ENCODE assay signal across 34 cellular contexts in genomic region chr4:58360354-58361133, GRCh38.
"Had no signal": no experiment of that assay in that cellular context is flagged by ENCODE, and none has a peak within 500 bp of the region (broad histone marks: within the 10 kb centered on the region; RNA-seq: fewer than 3 reads in every experiment).

No MANE protein-coding gene starts in this region.

- H3K27ac Mint-ChIP-seq: activated B cell treated with CpG ODN at 0.5 μM for 24 hours; activated CD4-positive, alpha-beta memory T cell treated with anti-CD3 and anti-CD28 coated beads for 36 hours; activated CD4-positive, alpha-beta T cell treated with anti-CD3 and anti-CD28 coated beads, Interleukin-2, amount 10 ng/mL, durations not matched to agents 24 days and 14 days; activated CD8-positive, alpha-beta T cell treated with anti-CD3 and anti-CD28 coated beads for 36 hours; activated naive CD4-positive, alpha-beta T cell treated with anti-CD3 and anti-CD28 coated beads for 36 hours; activated naive CD4-positive, alpha-beta T cell treated with anti-CD3 and anti-CD28 coated beads, Interleukin-2, amount 50 U/mL, for 72 hours; activated naive CD8-positive, alpha-beta T cell treated with anti-CD3 and anti-CD28 coated beads for 36 hours; activated T-cell treated with anti-CD3 and anti-CD28 coated beads, Interleukin-2, amount 50 U/mL, for 72 hours; activated T-helper 1 cell treated with anti-CD3 and anti-CD28 coated beads, Interleukin-12 subunit alpha, Interleukin-12 subunit beta, Interleukin-2, Interleukin-4 antibody, amounts not matched to agents 30 ng/mL and 10 ng/mL and 1 ng/mL, durations not matched to agents 14 hours and 24 hours and 36 hours; activated T-helper 17 cell treated with anti-CD3 and anti-CD28 coated beads, Interleukin-2, amount 50 U/mL, for 72 hours; brain; T-helper 1 cell treated with Interleukin-12 subunit alpha and Interleukin-12 subunit beta and Interleukin-4 antibody, amounts not matched to agents 30 μg/mL and 1 μg/mL, for 36 hours; T-helper 2 cell treated with Interferon-gamma antibody and Interleukin-4, amounts not matched to agents 5 μg/mL and 100 μg/mL, for 36 hours had no signal

- H3K27ac ChIP-seq: adrenal gland, ascending aorta, cardiac muscle cell, VCaP had no signal

- DNase-seq: activated B cell treated with CpG ODN at 0.5 μM for 24 hours; activated CD4-positive, alpha-beta memory T cell treated with anti-CD3 and anti-CD28 coated beads for 36 hours; activated CD4-positive, alpha-beta T cell treated with anti-CD3 and anti-CD28 coated beads for 4 hours; activated CD4-positive, alpha-beta T cell treated with anti-CD3 and anti-CD28 coated beads, Interleukin-2, amount 10 ng/mL, durations not matched to agents 24 days and 14 days; activated CD4-positive, alpha-beta T cell treated with anti-CD3 and anti-CD28 coated beads, Interleukin-2, amount 50 U/mL, for 1 hour; activated CD4-positive, alpha-beta T cell treated with anti-CD3 and anti-CD28 coated beads, Interleukin-2, amount 50 U/mL, for 4 hours; activated CD4-positive, CD25-positive, alpha-beta regulatory T cell treated with anti-CD3 and anti-CD28 coated beads, Interleukin-2, amount 50 U/mL, for 72 hours; activated CD8-positive, alpha-beta memory T cell treated with anti-CD3 and anti-CD28 coated beads, Interleukin-2, amount 50 U/mL, for 4 hours; activated CD8-positive, alpha-beta T cell treated with anti-CD3 and anti-CD28 coated beads for 36 hours; activated gamma-delta T cell treated with Interleukin-2 at 50 U/mL for 16 hours; activated naive CD4-positive, alpha-beta T cell; activated naive CD4-positive, alpha-beta T cell treated with anti-CD3 and anti-CD28 coated beads for 36 hours; activated naive CD4-positive, alpha-beta T cell treated with anti-CD3 and anti-CD28 coated beads, Interleukin-2, amount 50 U/mL, for 16 hours; activated naive CD8-positive, alpha-beta T cell treated with anti-CD3 and anti-CD28 coated beads for 36 hours; activated T-cell treated with anti-CD3 and anti-CD28 coated beads for 4 hours; activated T-cell treated with anti-CD3 and anti-CD28 coated beads, Interleukin-2, amount 50 U/mL, for 1 hour; activated T-cell treated with anti-CD3 and anti-CD28 coated beads, Interleukin-2, amount 50 U/mL, for 4 hours; activated T-cell treated with anti-CD3 and anti-CD28 coated beads, Interleukin-2, amount 50 U/mL, for 72 hours; adrenal gland; amniotic stem cell; caudate nucleus; SW 1271; T-helper 1 cell; T-helper 2 cell; T-helper 9 cell had no signal

- H3K27me3 ChIP-seq: adrenal gland, ascending aorta, cardiac muscle cell had no signal

- ATAC-seq: activated CD8-positive, alpha-beta T cell treated with anti-CD3 and anti-CD28 coated beads for 36 hours; activated naive CD4-positive, alpha-beta T cell treated with anti-CD3 and anti-CD28 coated beads, Interleukin-2, amount 50 U/mL, for 72 hours; activated T-cell treated with anti-CD3 and anti-CD28 coated beads, Interleukin-2, amount 50 U/mL, for 4 hours; activated T-cell treated with anti-CD3 and anti-CD28 coated beads, Interleukin-2, amount 50 U/mL, for 72 hours; activated T-helper 17 cell treated with anti-CD3 and anti-CD28 coated beads, Interleukin-2, amount 50 U/mL, for 72 hours had no signal

- H3K4me3 ChIP-seq: adrenal gland, ascending aorta, cardiac muscle cell had no signal

- H3K9me3 ChIP-seq: adrenal gland, ascending aorta had no signal

- H3K36me3 Mint-ChIP-seq: activated CD4-positive, alpha-beta memory T cell treated with anti-CD3 and anti-CD28 coated beads for 36 hours; activated naive CD8-positive, alpha-beta T cell treated with anti-CD3 and anti-CD28 coated beads for 36 hours; brain had no signal

- H3K4me1 Mint-ChIP-seq: activated B cell treated with CpG ODN at 0.5 μM for 24 hours; activated CD4-positive, alpha-beta T cell treated with anti-CD3 and anti-CD28 coated beads, Interleukin-2, amount 10 ng/mL, durations not matched to agents 24 days and 14 days; activated naive CD8-positive, alpha-beta T cell treated with anti-CD3 and anti-CD28 coated beads for 36 hours; activated T-helper 17 cell treated with anti-CD3 and anti-CD28 coated beads, Interleukin-2, amount 50 U/mL, for 72 hours; brain had no signal

- H3K36me3 ChIP-seq: adrenal gland, ascending aorta, cardiac muscle cell had no signal

- H3K27me3 Mint-ChIP-seq: activated B cell treated with CpG ODN at 0.5 μM for 24 hours; activated CD4-positive, alpha-beta memory T cell treated with anti-CD3 and anti-CD28 coated beads for 36 hours; activated CD4-positive, alpha-beta T cell treated with anti-CD3 and anti-CD28 coated beads, Interleukin-2, amount 10 ng/mL, durations not matched to agents 24 days and 14 days; activated CD8-positive, alpha-beta T cell treated with anti-CD3 and anti-CD28 coated beads for 36 hours; activated naive CD8-positive, alpha-beta T cell treated with anti-CD3 and anti-CD28 coated beads for 36 hours; activated T-helper 17 cell treated with anti-CD3 and anti-CD28 coated beads, Interleukin-2, amount 50 U/mL, for 72 hours had no signal

- H3K4me3 Mint-ChIP-seq: activated B cell treated with CpG ODN at 0.5 μM for 24 hours; activated CD4-positive, alpha-beta memory T cell treated with anti-CD3 and anti-CD28 coated beads for 36 hours; activated CD4-positive, alpha-beta T cell treated with anti-CD3 and anti-CD28 coated beads, Interleukin-2, amount 10 ng/mL, durations not matched to agents 24 days and 14 days; activated CD8-positive, alpha-beta T cell treated with anti-CD3 and anti-CD28 coated beads for 36 hours; activated naive CD4-positive, alpha-beta T cell treated with anti-CD3 and anti-CD28 coated beads for 36 hours; activated naive CD8-positive, alpha-beta T cell treated with anti-CD3 and anti-CD28 coated beads for 36 hours; activated T-cell treated with anti-CD3 and anti-CD28 coated beads, Interleukin-2, amount 50 U/mL, for 4 hours; activated T-cell treated with anti-CD3 and anti-CD28 coated beads, Interleukin-2, amount 50 U/mL, for 72 hours; activated T-helper 1 cell treated with anti-CD3 and anti-CD28 coated beads, Interleukin-12 subunit alpha, Interleukin-12 subunit beta, Interleukin-2, Interleukin-4 antibody, amounts not matched to agents 30 ng/mL and 10 ng/mL and 1 ng/mL, durations not matched to agents 14 hours and 24 hours and 36 hours; activated T-helper 17 cell treated with anti-CD3 and anti-CD28 coated beads, Interleukin-2, amount 50 U/mL, for 72 hours; brain; T-helper 1 cell treated with Interleukin-12 subunit alpha and Interleukin-12 subunit beta and Interleukin-4 antibody, amounts not matched to agents 30 μg/mL and 1 μg/mL, for 36 hours; T-helper 2 cell treated with Interferon-gamma antibody and Interleukin-4, amounts not matched to agents 5 μg/mL and 100 μg/mL, for 36 hours had no signal

- H3K4me1 ChIP-seq: adrenal gland, ascending aorta had no signal
